ENCODE assay signal across 15 cellular contexts in genomic region chr1:231507476-231508355, GRCh38. TPM values are rescaled to one million over a fixed set of nuclear protein-coding genes. Genes with fewer than 3 reads are reported as not detected.
DNase-seq lines count a peak whose midpoint lies in the region; ATAC-seq and TF ChIP-seq lines count a peak whose summit lies in the region.
"Had no signal": no experiment of that assay in that cellular context is flagged by ENCODE, and none has a peak within 500 bp of the region (broad histone marks: within the 10 kb centered on the region; RNA-seq: fewer than 3 reads in every experiment).

No MANE protein-coding gene starts in this region.

- no peaks in the 10 kb centered on the region for H3K4me1 ChIP-seq in foreskin keratinocyte

- no peak overlapping the region for H3K4me3 ChIP-seq in GM12865 (ENCODE audit: low read depth, low read length)
- H3K4me3 ChIP-seq: heart right ventricle, SK-N-MC had no signal

- no peak for TF ChIP-seq CTCF in GM12865 (IDR thresholded peaks at IDR 0.05; ENCODE audit: insufficient read depth, low read depth, low read length, missing control alignments)
- TF ChIP-seq CTCF in foreskin keratinocyte (conservative IDR thresholded peaks at IDR 0.05) = no peak

- H3K27me3 ChIP-seq in foreskin keratinocyte = no peaks in the 10 kb centered on the region
- H3K27me3 ChIP-seq: heart right ventricle had no signal

- no peak overlapping the region for H3K27ac ChIP-seq in foreskin keratinocyte
- H3K27ac ChIP-seq: heart right ventricle, SK-N-MC had no signal

- DNase-seq in GM12865 (ENCODE audit: low read depth) (peak; percentile 41), foreskin keratinocyte (peak; percentile 16 to 61), NCI-H2171 (lab: John Stamatoyannopoulos, UW) (no peak), NCI-H2227 (lab: John Stamatoyannopoulos, UW; ENCODE audit: unreplicated experiment) (no peak), 8988T (no peak), NCI-H2196 treated with DMSO at 0.1 percent for 48 hours (lab: John Stamatoyannopoulos, UW; ENCODE audit: unreplicated experiment) (no peak)
- DNase-seq: activated T-cell treated with anti-CD3 and anti-CD28 coated beads, Interleukin-2, amount 50 U/mL, for 24 hours; heart right ventricle; left colon; NCI-H1930; retina; stimulated activated naive CD4-positive, alpha-beta T cell had no signal

- ATAC-seq in GM19463 (IDR thresholded peaks at IDR 0.05; ENCODE audit: unreplicated experiment) (peak; percentile 60), HG03095 (IDR thresholded peaks at IDR 0.05; ENCODE audit: unreplicated experiment) (peak; percentile 70), foreskin keratinocyte (peak; percentile 71)
- ATAC-seq: left colon had no signal

RNA-seq across cellular contexts. Expression of gene TSNAX, which starts 20.8 kb away (rescaled TPM):
- 29.9 and 30.4 TPM in 2 replicates for total RNA-seq in foreskin keratinocyte
- 10.4 and 12.6 TPM in 2 replicates for polyA plus RNA-seq in foreskin keratinocyte

Comparison
In these comparisons a context has a peak if more than half of its experiments do, and no peak if none do; other contexts are left out.
1. DNase-seq: peak in GM12865 (single experiment) and foreskin keratinocyte (2 of 2); none in NCI-H2171 (single experiment), NCI-H2227 (single experiment), 8988T (single experiment) and NCI-H2196 treated with DMSO at 0.1 percent for 48 hours (single experiment).
2. Peak in every context shown above with its lines, with median percentiles within 50 percentile points of each other: ATAC-seq.